Comparison of ENCODE assay signal across 13 cellular contexts in the genomic region with DNA sequence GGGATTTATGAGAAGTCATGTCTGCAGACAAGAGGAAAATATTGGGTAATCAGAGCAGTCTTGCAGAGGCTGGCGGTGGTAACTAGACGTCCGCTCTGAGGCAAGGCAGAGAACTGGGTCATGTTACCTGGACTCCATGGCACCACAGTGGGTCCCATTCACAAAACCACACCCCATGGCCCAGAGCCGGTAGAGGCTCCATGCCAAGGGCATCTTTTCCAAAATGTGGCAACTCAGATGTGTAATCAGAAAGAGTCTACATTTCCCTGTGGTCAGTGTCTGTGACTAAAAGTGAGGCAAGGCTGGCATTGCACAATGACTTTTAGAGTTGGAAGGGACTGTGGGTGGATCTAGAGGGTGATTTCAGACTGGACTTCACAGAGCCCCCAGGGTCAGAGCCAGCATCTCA.
A peak's percentile ranks its signal among the peaks of the same experiment; 100 is the strongest.
DNase-seq lines count a peak whose midpoint lies in the region; ATAC-seq and TF ChIP-seq lines count a peak whose summit lies in the region.
"Had no signal": no experiment of that assay in that cellular context is flagged by ENCODE, and none has a peak within 500 bp of the region (broad histone marks: within the 10 kb centered on the region; RNA-seq: fewer than 3 reads in every experiment).

No MANE protein-coding gene starts in this region.

- H3K27me3 ChIP-seq in PC-3 (ENCODE audit: low read length) (no peaks in the 10 kb centered on the region), gastrocnemius medialis (no peaks in the 10 kb centered on the region), sigmoid colon (no peaks in the 10 kb centered on the region)

- H4K20me1 ChIP-seq in PC-3 (ENCODE audit: low read length): no peaks in the 10 kb centered on the region

- peak; percentile 64 for DNase-seq in H4 (ENCODE audit: low spot score)
- DNase-seq in PC-3: peak; percentile 86
- peak; percentile 87 for DNase-seq in fibroblast of mammary gland (ENCODE audit: low read depth)
- peak; percentile 50 to 89 for DNase-seq in gastrocnemius medialis
- DNase-seq in activated naive CD4-positive, alpha-beta T cell treated with anti-CD3 and anti-CD28 coated beads, Interleukin-2, amount 50 U/mL, for 72 hours (ENCODE audit: low spot score in 2 of 2): no peak
- no peak for DNase-seq in mesenteric fat pad (ENCODE audit: low spot score)
- DNase-seq in sigmoid colon: no peak
- DNase-seq: activated CD4-positive, alpha-beta T cell treated with anti-CD3 and anti-CD28 coated beads for 1 hour; cerebellar nuclear complex; SHP77 treated with DMSO at 0.1 percent for 48 hours had no signal

- H3K27ac Mint-ChIP-seq in activated naive CD4-positive, alpha-beta T cell treated with anti-CD3 and anti-CD28 coated beads, Interleukin-2, amount 50 U/mL, for 72 hours: no peak overlapping the region
- H3K27ac Mint-ChIP-seq: activated T-helper 1 cell treated with anti-CD3 and anti-CD28 coated beads, Interleukin-12 subunit alpha, Interleukin-12 subunit beta, Interleukin-2, Interleukin-4 antibody, amounts not matched to agents 30 ng/mL and 10 ng/mL and 1 ng/mL, durations not matched to agents 14 hours and 24 hours and 36 hours had no signal

- no peaks in the 10 kb centered on the region for H3K9me3 Mint-ChIP-seq in activated naive CD4-positive, alpha-beta T cell treated with anti-CD3 and anti-CD28 coated beads, Interleukin-2, amount 50 U/mL, for 72 hours
- H3K9me3 Mint-ChIP-seq: activated T-helper 1 cell treated with anti-CD3 and anti-CD28 coated beads, Interleukin-12 subunit alpha, Interleukin-12 subunit beta, Interleukin-2, Interleukin-4 antibody, amounts not matched to agents 30 ng/mL and 10 ng/mL and 1 ng/mL, durations not matched to agents 14 hours and 24 hours and 36 hours had no signal

- H3K4me1 ChIP-seq in PC-3 (ENCODE audit: insufficient read depth, low read length) (peaks cover 24% of the 10 kb centered on the region; the same call in 1 of the 2 replicates), gastrocnemius medialis (no peaks in the 10 kb centered on the region), sigmoid colon (no peaks in the 10 kb centered on the region)

- H3K9me2 ChIP-seq in PC-3 (replicated peaks; ENCODE audit: low read length): no peaks in the 10 kb centered on the region

- no peak overlapping the region for H3K9ac ChIP-seq in PC-3 (ENCODE audit: low read length)

- intact Hi-C loops in PC-3 (cut with micrococcal nuclease): no loop called here
- intact Hi-C loops in gastrocnemius medialis (cut with DNase I; ENCODE audit: low total_unique reads): loop anchor here (2.0 kb wide), 1 partner anchor 57 kb away; no protein-coding TSS in a partner anchor
- intact Hi-C loops in sigmoid colon (cut with DNase I): no loop called here

- H3K9me3 ChIP-seq in PC-3 (ENCODE audit: low read length) (no peaks in the 10 kb centered on the region), gastrocnemius medialis (no peaks in the 10 kb centered on the region), sigmoid colon (no peaks in the 10 kb centered on the region)

- no peaks in the 10 kb centered on the region for H3K79me2 ChIP-seq in PC-3 (ENCODE audit: low read length)

- H2AFZ ChIP-seq in PC-3 (ENCODE audit: low read length): no peak overlapping the region

- TF ChIP-seq POLR2A in gastrocnemius medialis (IDR thresholded peaks at IDR 0.05) (no peak), sigmoid colon (IDR thresholded peaks at IDR 0.05) (no peak)

- CTCF ChIA-PET in PC-3 (lab: Charles Lee): no interaction called here

- WGBS in sigmoid colon, 2 donors: 87 to 88% methylated on average over 4 of the region's 4 CpGs

- TF ChIP-seq EP300 in sigmoid colon (IDR thresholded peaks at IDR 0.05): no peak

- ATAC-seq in PC-3: no peak
- peak; percentile 92 to 95 for ATAC-seq in gastrocnemius medialis
- ATAC-seq in GM19324 (IDR thresholded peaks at IDR 0.05; ENCODE audit: low FRiP score, unreplicated experiment): no peak
- ATAC-seq in activated naive CD4-positive, alpha-beta T cell treated with anti-CD3 and anti-CD28 coated beads, Interleukin-2, amount 50 U/mL, for 72 hours: no peak

- H3K36me3 ChIP-seq in PC-3 (ENCODE audit: low read depth, low read length) (no peaks in the 10 kb centered on the region), gastrocnemius medialis (no peaks in the 10 kb centered on the region), sigmoid colon (no peaks in the 10 kb centered on the region)

- BruUV-seq in PC-3 (replicated peaks; lab: Mats Ljungman, UMichigan): no TSS peak

- POLR2A ChIA-PET in PC-3 (lab: Charles Lee; ENCODE audit: unreplicated experiment): no interaction called here

- H3K27ac ChIP-seq in PC-3 (ENCODE audit: low read length) (peak overlapping the region; percentile 26; the same call in 1 of the 2 replicates), gastrocnemius medialis (peak overlapping the region in 2 of 4 donors; percentile 40 to 43), sigmoid colon (no peak overlapping the region)

- TF ChIP-seq CTCF in PC-3 (conservative IDR thresholded peaks at IDR 0.05; ENCODE audit: low read depth, low read length) (no peak), fibroblast of mammary gland (conservative IDR thresholded peaks at IDR 0.05; ENCODE audit: control insufficient read depth, insufficient read depth, low read depth, low read length) (no peak), gastrocnemius medialis (IDR thresholded peaks at IDR 0.05 in 4 of 5, conservative IDR thresholded peaks at IDR 0.05 in 1 of 5) (no peak), sigmoid colon (IDR thresholded peaks at IDR 0.05) (no peak)

- H3K4me3 ChIP-seq in PC-3 (ENCODE audit: low read length) (no peak overlapping the region), fibroblast of mammary gland (ENCODE audit: control insufficient read depth, low read depth, low read length) (no peak overlapping the region), gastrocnemius medialis (no peak overlapping the region), sigmoid colon (no peak overlapping the region)
- H3K4me3 ChIP-seq: skin epidermis had no signal

- H3K4me2 ChIP-seq in PC-3 (ENCODE audit: low read length): 0 out of 2 replicates have a peak overlapping the region, but pooled peaks have one; percentile 7

- no peaks in the 10 kb centered on the region for H3F3A ChIP-seq in PC-3 (ENCODE audit: low read length, unreplicated experiment)

- H3K36me3 Mint-ChIP-seq in activated naive CD4-positive, alpha-beta T cell treated with anti-CD3 and anti-CD28 coated beads, Interleukin-2, amount 50 U/mL, for 72 hours: no peaks in the 10 kb centered on the region

- in situ Hi-C loops in gastrocnemius medialis (cut with MboI; ENCODE audit: low sequenced_read_pairs in 4 of 4): no loop called here

Comparison
In these comparisons a context has a peak if more than half of its experiments do, and no peak if none do; other contexts are left out.
1. DNase-seq: peak in H4 (single experiment), PC-3 (single experiment), fibroblast of mammary gland (single experiment) and gastrocnemius medialis (2 of 2); none in activated naive CD4-positive, alpha-beta T cell treated with anti-CD3 and anti-CD28 coated beads, Interleukin-2, amount 50 U/mL, for 72 hours (0 of 2), mesenteric fat pad (single experiment) and sigmoid colon (single experiment).
2. ATAC-seq: peak in gastrocnemius medialis (2 of 2); none in PC-3 (single experiment), GM19324 (single experiment) and activated naive CD4-positive, alpha-beta T cell treated with anti-CD3 and anti-CD28 coated beads, Interleukin-2, amount 50 U/mL, for 72 hours (0 of 2).